In genomic region chr9:14529629-14530028, GRCh38 we compare ENCODE assay signal across 18 cellular contexts.
DNase-seq lines count a peak whose midpoint lies in the region; ATAC-seq, FAIRE-seq and TF ChIP-seq lines count a peak whose summit lies in the region.
"Had no signal": no experiment of that assay in that cellular context is flagged by ENCODE, and none has a peak within 500 bp of the region (broad histone marks: within the 10 kb centered on the region; RNA-seq: fewer than 3 reads in every experiment).

No MANE protein-coding gene starts in this region.

- no peak overlapping the region for H3K4ac ChIP-seq in IMR-90 (ENCODE audit: low read depth, low read length)

- WGBS in IMR-90 (ENCODE audit: extremely low coverage in 2 of 2, insufficient read length in 1 of 2), 2 experiments = no CpG with 5 or more reads among the region's 4 CpGs
- 78 to 87% methylated on average over 4 of the region's 4 CpGs for WGBS in transverse colon (ENCODE audit: low coverage in 1 of 2), 2 donors

- no peak for FAIRE-seq in HTR-8/SVneo (lab: Jason Lieb, UNC)
- FAIRE-seq: G401.6, GM12891, H54 had no signal

- H3K36me3 ChIP-seq in IMR-90 (ENCODE audit: control insufficient read depth, insufficient read depth, low read length) (no peaks in the 10 kb centered on the region), left ventricle myocardium inferior (no peaks in the 10 kb centered on the region), transverse colon (no peaks in the 10 kb centered on the region)
- H3K36me3 ChIP-seq: BLaER1 had no signal

- H4K5ac ChIP-seq in IMR-90 (ENCODE audit: low read depth, low read length) = no peak overlapping the region

- intact Hi-C loops in IMR-90 (cut with micrococcal nuclease) = no loop called here
- intact Hi-C loops in left ventricle myocardium inferior (cut with micrococcal nuclease) = no loop called here
- intact Hi-C loops in transverse colon (cut with DNase I; ENCODE audit: low total_unique reads) = no loop called here

- dilution Hi-C loops in IMR-90 (cut with HindIII; ENCODE audit: low sequenced_read_pairs, unreplicated experiment) = no loop called here

- H4K20me1 ChIP-seq in IMR-90 (ENCODE audit: insufficient read depth, low read length) = no peaks in the 10 kb centered on the region
- H4K20me1 ChIP-seq: BLaER1 had no signal

- no peak overlapping the region for H2BK15ac ChIP-seq in IMR-90 (ENCODE audit: low read depth, low read length)

- no peak overlapping the region for H2AK5ac ChIP-seq in IMR-90 (ENCODE audit: low read depth, low read length)

- no peak overlapping the region for H3K14ac ChIP-seq in IMR-90 (replicated peaks; ENCODE audit: low read depth, low read length)

- no peak overlapping the region for H2AK9ac ChIP-seq in IMR-90 (replicated peaks; ENCODE audit: low read depth, low read length, poor library complexity)

- H2BK5ac ChIP-seq in IMR-90 (ENCODE audit: low read depth, low read length, poor library complexity, severe bottlenecking) = no peak overlapping the region

- no peak overlapping the region for H2BK120ac ChIP-seq in IMR-90 (ENCODE audit: low read depth, low read length)

- CTCF ChIA-PET in IMR-90 (lab: Yijun Ruan, JAX) = no interaction called here

- no peak for TF ChIP-seq RAD21 in IMR-90 (IDR thresholded peaks at IDR 0.05; ENCODE audit: low read length)

- no peak overlapping the region for H2AFZ ChIP-seq in IMR-90 (replicated peaks; ENCODE audit: low read length, poor library complexity)
- H2AFZ ChIP-seq: GM23248 had no signal

- H3K4me1 ChIP-seq in IMR-90 (ENCODE audit: control insufficient read depth, insufficient read depth, low read length) (no peaks in the 10 kb centered on the region), left ventricle myocardium inferior (peaks cover 28% of the 10 kb centered on the region), transverse colon (no peaks in the 10 kb centered on the region)
- H3K4me1 ChIP-seq: BLaER1 had no signal

- no peak overlapping the region for H3K23ac ChIP-seq in IMR-90 (ENCODE audit: low read depth, low read length)

- in situ Hi-C loops in IMR-90 (cut with MboI; ENCODE audit: low sequenced_read_pairs) (no loop called here), transverse colon (cut with MboI; ENCODE audit: low pct_ligation_motif_present in 1 of 4, low pct_unique_long_range_greater_than_20kb in 1 of 4, low sequenced_read_pairs in 3 of 4) (no loop called here)

- no peaks in the 10 kb centered on the region for H3K9me1 ChIP-seq in IMR-90 (ENCODE audit: insufficient read depth, low read length)

- no peak overlapping the region for H3K4me2 ChIP-seq in IMR-90 (ENCODE audit: low read depth, low read length)
- H3K4me2 ChIP-seq: BLaER1 had no signal

- no peak for ATAC-seq in IMR-90 (ENCODE audit: low read depth)

- POLR2A ChIA-PET in IMR-90 (lab: Charles Lee; ENCODE audit: unreplicated experiment) = no interaction called here

- H3K27me3 ChIP-seq in IMR-90 (ENCODE audit: control insufficient read depth, insufficient read depth, low read length) (peaks cover 5% of the 10 kb centered on the region), left ventricle myocardium inferior (ENCODE audit: low read depth) (no peaks in the 10 kb centered on the region), transverse colon (no peaks in the 10 kb centered on the region)
- H3K27me3 ChIP-seq: BLaER1 had no signal

- BruUV-seq in IMR-90 (replicated peaks; lab: Mats Ljungman, UMichigan) = no TSS peak

- no peak overlapping the region for H4K91ac ChIP-seq in IMR-90 (ENCODE audit: insufficient read depth, low read depth, low read length)

- TF ChIP-seq POLR2A in IMR-90 (IDR thresholded peaks at IDR 0.05; ENCODE audit: low read depth, low read length) (no peak), transverse colon (IDR thresholded peaks at IDR 0.05) (no peak)

- H3K27ac ChIP-seq in IMR-90 (ENCODE audit: insufficient read depth, low read length) = no peak overlapping the region
- H3K27ac ChIP-seq in left ventricle myocardium inferior (replicated peaks) = no peak overlapping the region
- H3K27ac ChIP-seq in transverse colon = peak overlapping the region in 1 of 4 donors; percentile 5
- H3K27ac ChIP-seq: BLaER1, GM23248, HL-60 had no signal

- H3K18ac ChIP-seq in IMR-90 (ENCODE audit: low read depth, low read length) = no peak overlapping the region

- no peak for TF ChIP-seq CTCF in IMR-90 (conservative IDR thresholded peaks at IDR 0.05; ENCODE audit: low read depth, low read length)
- no peak for TF ChIP-seq CTCF in left ventricle myocardium inferior (IDR thresholded peaks at IDR 0.05; ENCODE audit: borderline replicate concordance)
- no peak for TF ChIP-seq CTCF in transverse colon (IDR thresholded peaks at IDR 0.05)

- H3K9me3 ChIP-seq in IMR-90 (ENCODE audit: control insufficient read depth, insufficient read depth, low read length) (no peaks in the 10 kb centered on the region), left ventricle myocardium inferior (replicated peaks) (no peaks in the 10 kb centered on the region), transverse colon (no peaks in the 10 kb centered on the region)
- H3K9me3 ChIP-seq: BLaER1 had no signal

- H3K56ac ChIP-seq in IMR-90 (ENCODE audit: extremely low read depth, insufficient read depth, low read length) = no peak overlapping the region

- DNase-seq in NCI-H1092 treated with DMSO at 0.1 percent for 48 hours (lab: John Stamatoyannopoulos, UW) = peak; percentile 85
- no peak for DNase-seq in NCI-H1092 (lab: John Stamatoyannopoulos, UW)
- DNase-seq in IMR-90 = no peak
- peak; percentile 77 for DNase-seq in NCI-H526 treated with DMSO at 0.1 percent for 48 hours (lab: John Stamatoyannopoulos, UW)
- peak; percentile 14 for DNase-seq in cerebellar cortex (ENCODE audit: low spot score)
- no peak for DNase-seq in left ventricle myocardium inferior
- DNase-seq in HTR-8/SVneo (ENCODE audit: insufficient read length, low spot score) = no peak
- DNase-seq in transverse colon = no peak
- DNase-seq: 8988T; Calu3; CD4-positive, alpha-beta memory T cell; GM23248; HCEC 1CT had no signal

- no peaks in the 10 kb centered on the region for H3K79me1 ChIP-seq in IMR-90 (ENCODE audit: low read depth in 1 of 2, low read length in 2 of 2)

- TF ChIP-seq EP300 in transverse colon (IDR thresholded peaks at IDR 0.05; ENCODE audit: low read depth) = no peak

- no peak overlapping the region for H3K9ac ChIP-seq in IMR-90 (ENCODE audit: low read depth, low read length)
- H3K9ac ChIP-seq: BLaER1, GM23248 had no signal

- no peak overlapping the region for H4K8ac ChIP-seq in IMR-90 (ENCODE audit: low read depth in 2 of 2, low read length in 2 of 2)

- H3K4me3 ChIP-seq in IMR-90 (ENCODE audit: insufficient read depth, low read depth, low read length) (no peak overlapping the region), left ventricle myocardium inferior (no peak overlapping the region), transverse colon (no peak overlapping the region)
- H3K4me3 ChIP-seq: BLaER1, GM23248 had no signal

- H2BK20ac ChIP-seq in IMR-90 (ENCODE audit: low read depth, low read length) = no peak overlapping the region

TF ChIP-seq in IMR-90, 13 proteins besides CTCF, POLR2A, EP300 and RAD21:
- TF ChIP-seq MAFK (IDR thresholded peaks at IDR 0.05; ENCODE audit: low read depth, low read length) (no peak), BHLHE40 (IDR thresholded peaks at IDR 0.05; ENCODE audit: low read depth, low read length) (no peak), CEBPB (IDR thresholded peaks at IDR 0.05; ENCODE audit: low read depth, low read length) (peak; percentile 63; the same call in 1 of the 2 replicates), CHD1 (IDR thresholded peaks at IDR 0.05; ENCODE audit: low read depth, low read length) (no peak), MAZ (IDR thresholded peaks at IDR 0.05; ENCODE audit: borderline replicate concordance, low read depth, low read length) (no peak), RCOR1 (IDR thresholded peaks at IDR 0.05; ENCODE audit: insufficient replicate concordance, low read length) (no peak)

Comparison
In these comparisons a context has a peak if more than half of its experiments do, and no peak if none do; other contexts are left out.
1. DNase-seq: peak in NCI-H1092 treated with DMSO at 0.1 percent for 48 hours (single experiment), NCI-H526 treated with DMSO at 0.1 percent for 48 hours (single experiment) and cerebellar cortex (single experiment); none in NCI-H1092 (single experiment), IMR-90 (single experiment), left ventricle myocardium inferior (single experiment), HTR-8/SVneo (single experiment) and transverse colon (single experiment).